In genomic region chr1:224783006-224783651, GRCh38 we compare ENCODE assay signal across 10 cellular contexts.
A peak's percentile ranks its signal among the peaks of the same experiment; 100 is the strongest.
DNase-seq lines count a peak whose midpoint lies in the region; ATAC-seq and FAIRE-seq lines count a peak whose summit lies in the region.
"Had no signal": no experiment of that assay in that cellular context is flagged by ENCODE, and none has a peak within 500 bp of the region (broad histone marks: within the 10 kb centered on the region; RNA-seq: fewer than 3 reads in every experiment).

No MANE protein-coding gene starts in this region.

- peak; percentile 95 for FAIRE-seq in GM19239 (lab: Jason Lieb, UNC)

- peak; percentile 75 for DNase-seq in A172 (ENCODE audit: low spot score)
- no peak for DNase-seq in GM19239 (ENCODE audit: insufficient read length, low spot score)
- peak; percentile 64 for DNase-seq in NCI-H2196 treated with DMSO at 0.1 percent for 48 hours (lab: John Stamatoyannopoulos, UW; ENCODE audit: unreplicated experiment)
- no peak for DNase-seq in cerebellar nuclear complex (lab: John Stamatoyannopoulos, UW)
- DNase-seq in cardiac septum (ENCODE audit: low spot score): no peak
- no peak for DNase-seq in stimulated activated naive CD8-positive, alpha-beta T cell treated with anti-CD3 and anti-CD28 coated beads, Interleukin-15, Interleukin-2, amounts not matched to agents 100 U/mL and 50 U/mL, for 24 hours
- no peak for DNase-seq in GM19240 (ENCODE audit: insufficient read length, low spot score)
- DNase-seq: HFFc6; stimulated activated CD4-positive, alpha-beta T cell treated with anti-CD3 and anti-CD28 coated beads, Interleukin-2, amount 100 ng/mL, for 48 hours had no signal

- ATAC-seq in HG03064 (IDR thresholded peaks at IDR 0.05; ENCODE audit: low read depth, unreplicated experiment): peak; percentile 67
- ATAC-seq in stimulated activated naive CD8-positive, alpha-beta T cell treated with anti-CD3 and anti-CD28 coated beads, Interleukin-15, Interleukin-2, amounts not matched to agents 100 U/mL and 50 U/mL, for 24 hours: no peak

- intact Hi-C loops in cardiac septum (cut with DNase I): no loop called here

Comparison
In these comparisons a context has a peak if more than half of its experiments do, and no peak if none do; other contexts are left out.
1. DNase-seq: peak in A172 (single experiment) and NCI-H2196 treated with DMSO at 0.1 percent for 48 hours (single experiment); none in GM19239 (single experiment), cerebellar nuclear complex (0 of 2), cardiac septum (single experiment), stimulated activated naive CD8-positive, alpha-beta T cell treated with anti-CD3 and anti-CD28 coated beads, Interleukin-15, Interleukin-2, amounts not matched to agents 100 U/mL and 50 U/mL, for 24 hours (single experiment) and GM19240 (single experiment).